ENCODE assay signal across 25 cellular contexts in the genomic region with DNA sequence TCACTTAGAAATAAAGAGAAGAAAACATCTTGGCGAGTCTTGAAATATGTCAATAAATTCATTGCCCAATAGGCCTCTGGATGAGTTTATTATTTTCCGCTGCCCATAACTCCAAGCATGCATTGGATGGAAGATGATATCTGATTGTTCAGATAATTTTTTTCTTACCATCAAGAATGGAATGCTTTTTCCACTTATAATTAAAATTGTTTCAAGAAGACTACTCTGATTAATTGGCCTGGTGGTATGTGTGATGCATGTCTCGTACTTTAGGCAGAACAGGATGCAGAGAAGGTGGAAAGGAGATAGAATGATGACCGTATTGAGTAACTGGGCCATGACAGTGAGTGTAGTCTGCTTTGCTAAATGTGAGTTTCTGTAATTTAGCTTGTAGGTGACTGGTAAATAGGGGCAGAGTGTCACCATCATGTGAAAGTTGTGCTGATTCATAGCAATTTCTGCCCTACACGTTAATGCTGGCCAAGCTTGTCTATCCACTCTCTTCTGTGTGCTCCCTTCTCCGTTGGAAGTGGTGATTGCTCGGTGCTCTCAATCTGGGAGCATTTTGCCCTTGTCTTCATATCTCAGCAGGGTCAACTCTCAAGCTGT. TPM values are rescaled to one million over a fixed set of nuclear protein-coding genes. Genes with fewer than 3 reads are reported as not detected.
DNase-seq lines count a peak whose midpoint lies in the region; ATAC-seq and TF ChIP-seq lines count a peak whose summit lies in the region.
"Had no signal": no experiment of that assay in that cellular context is flagged by ENCODE, and none has a peak within 500 bp of the region (broad histone marks: within the 10 kb centered on the region; RNA-seq: fewer than 3 reads in every experiment).

No MANE protein-coding gene starts in this region.

- H3K9me3 ChIP-seq in parathyroid adenoma (ENCODE audit: control insufficient read depth, low read length): no peaks in the 10 kb centered on the region
- no peaks in the 10 kb centered on the region for H3K9me3 ChIP-seq in effector memory CD4-positive, alpha-beta T cell (ENCODE audit: control insufficient read depth, low read length)
- H3K9me3 ChIP-seq: ascending aorta had no signal

- H3K79me2 ChIP-seq in parathyroid adenoma: no peaks in the 10 kb centered on the region

- TF ChIP-seq CTCF in parathyroid adenoma (IDR thresholded peaks at IDR 0.05): no peak

- intact Hi-C loops in cardiac septum (cut with DNase I): no loop called here

- no peaks in the 10 kb centered on the region for H3K27me3 ChIP-seq in parathyroid adenoma (ENCODE audit: control insufficient read depth, insufficient read depth, low read length)
- H3K27me3 ChIP-seq in effector memory CD4-positive, alpha-beta T cell (replicated peaks; ENCODE audit: control insufficient read depth, insufficient read depth, low read length, poor library complexity, severe bottlenecking): no peaks in the 10 kb centered on the region
- H3K27me3 ChIP-seq: ascending aorta had no signal

- H3K9me3 Mint-ChIP-seq in activated CD8-positive, alpha-beta memory T cell treated with anti-CD3 and anti-CD28 coated beads, Interleukin-2, amount 10 ng/mL, durations not matched to agents 7 days and 5 days (ENCODE audit: low read depth): no peaks in the 10 kb centered on the region
- H3K9me3 Mint-ChIP-seq: CD4-positive, CD25-positive, alpha-beta regulatory T cell; endodermal cell; GM23338; natural killer cell; T-cell had no signal

- H3K4me1 Mint-ChIP-seq in activated CD8-positive, alpha-beta memory T cell treated with anti-CD3 and anti-CD28 coated beads, Interleukin-2, amount 10 ng/mL, durations not matched to agents 7 days and 5 days: peaks cover 1% of the 10 kb centered on the region
- H3K4me1 Mint-ChIP-seq: T-cell had no signal

- peaks cover 1% of the 10 kb centered on the region for H3K4me1 ChIP-seq in parathyroid adenoma
- no peaks in the 10 kb centered on the region for H3K4me1 ChIP-seq in effector memory CD4-positive, alpha-beta T cell (ENCODE audit: control insufficient read depth, insufficient read depth, low read length, poor library complexity, severe bottlenecking)
- H3K4me1 ChIP-seq: ascending aorta had no signal

- peaks cover 20% of the 10 kb centered on the region for H3K27me3 Mint-ChIP-seq in activated CD8-positive, alpha-beta memory T cell treated with anti-CD3 and anti-CD28 coated beads, Interleukin-2, amount 10 ng/mL, durations not matched to agents 7 days and 5 days

- DNase-seq in EH (ENCODE audit: low read depth): peak; percentile 80
- peak; percentile 30 for DNase-seq in NCI-H460 (ENCODE audit: extremely low read depth, low read depth)
- DNase-seq in effector memory CD4-positive, alpha-beta T cell: no peak
- DNase-seq in cardiac septum (ENCODE audit: low spot score): no peak
- DNase-seq in activated CD8-positive, alpha-beta memory T cell treated with anti-CD3 and anti-CD28 coated beads, Interleukin-2, amount 10 ng/mL, durations not matched to agents 7 days and 5 days: no peak
- no peak for DNase-seq in NCI-H1105 treated with DMSO at 0.1 percent for 48 hours (lab: John Stamatoyannopoulos, UW)
- DNase-seq: activated CD4-positive, alpha-beta T cell treated with anti-CD3 and anti-CD28 coated beads, Interleukin-2, amount 50 U/mL, for 48 hours; activated naive CD4-positive, alpha-beta T cell treated with anti-CD3 and anti-CD28 coated beads, Interleukin-2, amount 50 U/mL, for 16 hours; activated T-cell treated with anti-CD3 and anti-CD28 coated beads for 4 hours; CD4-positive, CD25-positive, alpha-beta regulatory T cell; DMS153; endodermal cell; foreskin keratinocyte; natural killer cell; NCI-H1105; NCI-H2107; NCI-H524 treated with DMSO at 0.1 percent for 48 hours; SHP77; substantia nigra; T-cell; WERI-Rb-1 had no signal

- CTCF ChIA-PET in activated CD8-positive, alpha-beta memory T cell treated with anti-CD3 and anti-CD28 coated beads, Interleukin-2, amount 10 ng/mL, durations not matched to agents 7 days and 5 days (lab: Charles Lee): no interaction called here

- no peaks in the 10 kb centered on the region for H3K36me3 Mint-ChIP-seq in activated CD8-positive, alpha-beta memory T cell treated with anti-CD3 and anti-CD28 coated beads, Interleukin-2, amount 10 ng/mL, durations not matched to agents 7 days and 5 days
- H3K36me3 Mint-ChIP-seq: CD4-positive, CD25-positive, alpha-beta regulatory T cell; natural killer cell; T-cell had no signal

- H3K27ac Mint-ChIP-seq in activated CD8-positive, alpha-beta memory T cell treated with anti-CD3 and anti-CD28 coated beads, Interleukin-2, amount 10 ng/mL, durations not matched to agents 7 days and 5 days: no peak overlapping the region
- H3K27ac Mint-ChIP-seq: endodermal cell, GM23338, natural killer cell, T-cell had no signal

- no peaks in the 10 kb centered on the region for H3K36me3 ChIP-seq in parathyroid adenoma (ENCODE audit: control insufficient read depth, insufficient read depth, low read length)
- no peaks in the 10 kb centered on the region for H3K36me3 ChIP-seq in effector memory CD4-positive, alpha-beta T cell (ENCODE audit: control insufficient read depth, insufficient read depth, low read length)
- H3K36me3 ChIP-seq: ascending aorta, WERI-Rb-1 had no signal

- H3K4me3 Mint-ChIP-seq in activated CD8-positive, alpha-beta memory T cell treated with anti-CD3 and anti-CD28 coated beads, Interleukin-2, amount 10 ng/mL, durations not matched to agents 7 days and 5 days: no peak overlapping the region
- H3K4me3 Mint-ChIP-seq: CD4-positive, CD25-positive, alpha-beta regulatory T cell; endodermal cell; GM23338; natural killer cell; T-cell had no signal

- peak; percentile 48 for ATAC-seq in esophagus mucosa
- ATAC-seq in activated CD8-positive, alpha-beta memory T cell treated with anti-CD3 and anti-CD28 coated beads, Interleukin-2, amount 10 ng/mL, durations not matched to agents 7 days and 5 days: no peak
- ATAC-seq: foreskin keratinocyte, GM23338, natural killer cell, T-cell had no signal

- H3K4me3 ChIP-seq in parathyroid adenoma (ENCODE audit: low read depth, low read length): no peak overlapping the region
- no peak overlapping the region for H3K4me3 ChIP-seq in effector memory CD4-positive, alpha-beta T cell (ENCODE audit: insufficient read depth, low read depth, low read length, poor library complexity, severe bottlenecking)
- H3K4me3 ChIP-seq: ascending aorta, GM23338 had no signal

- H3K9ac ChIP-seq in parathyroid adenoma: no peak overlapping the region

- no peak overlapping the region for H3K4me2 ChIP-seq in parathyroid adenoma (ENCODE audit: low read length)
- H3K4me2 ChIP-seq: GM23338 had no signal

- peak overlapping the region; percentile 24 for H3K27ac ChIP-seq in parathyroid adenoma
- H3K27ac ChIP-seq in effector memory CD4-positive, alpha-beta T cell (ENCODE audit: insufficient read depth, low read length, poor library complexity, severe bottlenecking): no peak overlapping the region
- H3K27ac ChIP-seq: ascending aorta, foreskin keratinocyte, WERI-Rb-1 had no signal

- H2AFZ ChIP-seq in parathyroid adenoma: no peak overlapping the region
- H2AFZ ChIP-seq: GM23338 had no signal

RNA-seq across cellular contexts. Expression of gene SPATA13, which starts 13.5 kb away (rescaled TPM):
- 4.4 and 4.6 TPM in 2 replicates for total RNA-seq in NCI-H460 (2014; rRNA removed; shearing (Covaris generic))
- 10.2 and 20.9 TPM in 2 replicates for polyA plus RNA-seq in NCI-H460 (2014; cell fraction: nucleus; rRNA removed)
- total RNA-seq in esophagus mucosa: 2.2 TPM
- total RNA-seq in cardiac septum: 8.0 TPM
- 10 to 100 TPM; 51.0 to 57.8 TPM for total RNA-seq in activated CD8-positive, alpha-beta memory T cell treated with anti-CD3 and anti-CD28 coated beads, Interleukin-2, amount 10 ng/mL, durations not matched to agents 7 days and 5 days

Comparison
In these comparisons a context has a peak if more than half of its experiments do, and no peak if none do; other contexts are left out.
1. DNase-seq: peak in EH (single experiment) and NCI-H460 (single experiment); none in effector memory CD4-positive, alpha-beta T cell (0 of 3), cardiac septum (single experiment), activated CD8-positive, alpha-beta memory T cell treated with anti-CD3 and anti-CD28 coated beads, Interleukin-2, amount 10 ng/mL, durations not matched to agents 7 days and 5 days (single experiment) and NCI-H1105 treated with DMSO at 0.1 percent for 48 hours (single experiment).